ENCODE assay signal across 24 cellular contexts in genomic region chr6:136307351-136307750, GRCh38.
"Had no signal": no experiment of that assay in that cellular context is flagged by ENCODE, and none has a peak within 500 bp of the region (broad histone marks: within the 10 kb centered on the region; RNA-seq: fewer than 3 reads in every experiment).

No MANE protein-coding gene starts in this region.

- H3K27ac ChIP-seq: colonic mucosa, esophagus squamous epithelium, heart left ventricle, ovary, prostate gland, upper lobe of right lung had no signal

- H3K27me3 ChIP-seq: colonic mucosa, esophagus squamous epithelium, heart left ventricle, ovary, thyroid gland, upper lobe of right lung had no signal

- H3K9me3 ChIP-seq: colonic mucosa, esophagus squamous epithelium, heart left ventricle, ovary, prostate gland, thyroid gland, upper lobe of right lung had no signal

- H3K4me3 Mint-ChIP-seq: activated B cell treated with CpG ODN at 0.5 μM for 24 hours; activated CD4-positive, alpha-beta T cell treated with anti-CD3 and anti-CD28 coated beads for 36 hours; activated naive CD4-positive, alpha-beta T cell treated with anti-CD3 and anti-CD28 coated beads for 36 hours; activated naive CD8-positive, alpha-beta T cell treated with anti-CD3 and anti-CD28 coated beads, Interleukin-2, amount 10 ng/mL, durations not matched to agents 7 days and 5 days; mesothelial cell of epicardium; naive thymus-derived CD8-positive, alpha-beta T cell; stimulated activated naive CD8-positive, alpha-beta T cell treated with anti-CD3 and anti-CD28 coated beads, Interleukin-15, Interleukin-2, amounts not matched to agents 100 ng/mL and 50 ng/mL, for 24 hours had no signal

- H3K4me3 ChIP-seq: colonic mucosa, esophagus squamous epithelium, heart left ventricle, ovary, prostate gland, thyroid gland, upper lobe of right lung had no signal

- FAIRE-seq: bronchial epithelial cell, islet of Langerhans had no signal

- H3K36me3 Mint-ChIP-seq: activated naive CD8-positive, alpha-beta T cell treated with anti-CD3 and anti-CD28 coated beads, Interleukin-2, amount 10 ng/mL, durations not matched to agents 7 days and 5 days; mesothelial cell of epicardium had no signal

- H3K36me3 ChIP-seq: colonic mucosa, esophagus squamous epithelium, heart left ventricle, ovary, prostate gland, thyroid gland, upper lobe of right lung had no signal

- DNase-seq: activated B cell treated with CpG ODN at 0.5 μM for 24 hours; activated CD4-positive, alpha-beta T cell treated with anti-CD3 and anti-CD28 coated beads for 36 hours; activated CD4-positive, alpha-beta T cell treated with anti-CD3 and anti-CD28 coated beads, Interleukin-2, amount 50 U/mL, for 4 hours; activated CD8-positive, alpha-beta memory T cell treated with anti-CD3 and anti-CD28 coated beads for 24 hours; activated naive CD4-positive, alpha-beta T cell treated with anti-CD3 and anti-CD28 coated beads for 36 hours; activated naive CD8-positive, alpha-beta T cell treated with anti-CD3 and anti-CD28 coated beads, Interleukin-2, amount 10 ng/mL, durations not matched to agents 7 days and 5 days; activated T-cell treated with anti-CD3 and anti-CD28 coated beads, Interleukin-2, amount 50 U/mL, for 48 hours; amniotic stem cell; colonic mucosa; esophagus squamous epithelium; heart left ventricle; left ventricle myocardium superior; mammary epithelial cell; naive thymus-derived CD8-positive, alpha-beta T cell; ovary; stimulated activated CD4-positive, alpha-beta T cell treated with anti-CD3 and anti-CD28 coated beads, Interleukin-4, amount 100 ng/mL, for 4 hours; T-helper 9 cell; thyroid gland; upper lobe of right lung had no signal

- H3K4me1 ChIP-seq: colonic mucosa, heart left ventricle, prostate gland, upper lobe of right lung had no signal

- ATAC-seq: activated CD4-positive, alpha-beta T cell treated with anti-CD3 and anti-CD28 coated beads for 36 hours; heart left ventricle; left ventricle myocardium superior; naive thymus-derived CD8-positive, alpha-beta T cell; upper lobe of right lung had no signal

- H3K27me3 Mint-ChIP-seq: stimulated activated naive CD8-positive, alpha-beta T cell treated with anti-CD3 and anti-CD28 coated beads, Interleukin-15, Interleukin-2, amounts not matched to agents 100 ng/mL and 50 ng/mL, for 24 hours had no signal

- H3K27ac Mint-ChIP-seq: activated B cell treated with CpG ODN at 0.5 μM for 24 hours; activated CD4-positive, alpha-beta T cell treated with anti-CD3 and anti-CD28 coated beads for 36 hours; activated naive CD4-positive, alpha-beta T cell treated with anti-CD3 and anti-CD28 coated beads for 36 hours; activated naive CD8-positive, alpha-beta T cell treated with anti-CD3 and anti-CD28 coated beads, Interleukin-2, amount 10 ng/mL, durations not matched to agents 7 days and 5 days; mesothelial cell of epicardium; stimulated activated naive CD8-positive, alpha-beta T cell treated with anti-CD3 and anti-CD28 coated beads, Interleukin-15, Interleukin-2, amounts not matched to agents 100 ng/mL and 50 ng/mL, for 24 hours had no signal

- H3K4me1 Mint-ChIP-seq: activated B cell treated with CpG ODN at 0.5 μM for 24 hours; activated CD4-positive, alpha-beta T cell treated with anti-CD3 and anti-CD28 coated beads for 36 hours; activated naive CD8-positive, alpha-beta T cell treated with anti-CD3 and anti-CD28 coated beads, Interleukin-2, amount 10 ng/mL, durations not matched to agents 7 days and 5 days; mesothelial cell of epicardium; naive thymus-derived CD8-positive, alpha-beta T cell had no signal
